ENCODE assay signal across 9 cellular contexts in genomic region chr9:137453643-137454081, GRCh38. TPM values are rescaled to one million over a fixed set of nuclear protein-coding genes. Genes with fewer than 3 reads are reported as not detected.
DNase-seq lines count a peak whose midpoint lies in the region; ATAC-seq, FAIRE-seq and TF ChIP-seq lines count a peak whose summit lies in the region.
"Had no signal": no experiment of that assay in that cellular context is flagged by ENCODE, and none has a peak within 500 bp of the region (broad histone marks: within the 10 kb centered on the region; RNA-seq: fewer than 3 reads in every experiment).

No MANE protein-coding gene starts in this region.

- no peak for FAIRE-seq in keratinocyte (lab: Jason Lieb, UNC)

- no peaks in the 10 kb centered on the region for H3K27me3 ChIP-seq in keratinocyte (ENCODE audit: control insufficient read depth, extremely low read depth, insufficient read depth, low read length)

- no peak overlapping the region for H3K27ac Mint-ChIP-seq in central memory CD8-positive, alpha-beta T cell (ENCODE audit: low read depth)

- CTCF ChIA-PET in GM10248 (lab: Yijun Ruan, JAX), result interaction anchor here (1.7 kb wide), 1 partner anchor 30 kb away, joined by 6 read pairs; the partner anchor contains the start of genes EXD3 and NOXA1

- no peaks in the 10 kb centered on the region for H3K9me1 ChIP-seq in keratinocyte (ENCODE audit: control insufficient read depth, extremely low read depth, insufficient read depth, low read length)

- H3K36me3 ChIP-seq in keratinocyte (ENCODE audit: control insufficient read depth in 2 of 2, extremely low read depth in 1 of 2, insufficient read depth in 2 of 2, low read length in 2 of 2), result peaks cover 8 to 21% of the 10 kb centered on the region in 2 experiments

- H3K4me3 ChIP-seq in keratinocyte (ENCODE audit: control insufficient read depth in 2 of 3, extremely low read depth in 1 of 3, insufficient read depth in 2 of 3, low read depth in 1 of 3, low read length in 3 of 3), result peak overlapping the region; percentile 29 to 58 (median 51)

- H3K27ac ChIP-seq in keratinocyte (ENCODE audit: control insufficient read depth, insufficient read depth, low read length), result no peak overlapping the region

- H3K79me2 ChIP-seq in keratinocyte (ENCODE audit: control insufficient read depth, insufficient read depth, low read length), result peaks cover 7% of the 10 kb centered on the region

- H3K4me1 ChIP-seq in keratinocyte (ENCODE audit: control insufficient read depth, extremely low read depth, insufficient read depth, low read length), result peaks cover 14% of the 10 kb centered on the region

- H3K9ac ChIP-seq in keratinocyte (ENCODE audit: control insufficient read depth, extremely low read depth, insufficient read depth, low read length), result peak overlapping the region; percentile 37

- peaks cover 21% of the 10 kb centered on the region for H3K36me3 Mint-ChIP-seq in central memory CD8-positive, alpha-beta T cell (ENCODE audit: insufficient read depth)
- H3K36me3 Mint-ChIP-seq: IgD-negative memory B cell had no signal

- TF ChIP-seq CTCF in GM10248 (IDR thresholded peaks at IDR 0.05; ENCODE audit: control extremely low read depth, extremely low read depth, low read depth, missing control alignments) (no peak), keratinocyte (optimal IDR thresholded peaks at IDR 0.05 in 1 of 3, IDR thresholded peaks at IDR 0.05 in 1 of 3, conservative IDR thresholded peaks at IDR 0.05 in 1 of 3; ENCODE audit: extremely low read depth in 1 of 3, insufficient read depth in 2 of 3, low read length in 3 of 3) (no peak)

- DNase-seq in GM10248 (ENCODE audit: extremely low spot score), result peak; percentile 89
- peak; percentile 40 for DNase-seq in UCSD-AML1 (lab: John Stamatoyannopoulos, UW; ENCODE audit: unreplicated experiment)
- DNase-seq in central memory CD8-positive, alpha-beta T cell (ENCODE audit: low spot score in 2 of 2), result no peak
- peak; percentile 52 for DNase-seq in keratinocyte (ENCODE audit: low read depth, low spot score)
- peak; percentile 55 for DNase-seq in stimulated activated CD4-positive, alpha-beta T cell treated with anti-CD3 and anti-CD28 coated beads, Interleukin-1b, Interleukin-23, amount 100 ng/mL, for 4 hours (ENCODE audit: low read depth in 2 of 2)
- DNase-seq in NCI-H146 treated with DMSO at 0.1 percent for 48 hours (lab: John Stamatoyannopoulos, UW; ENCODE audit: unreplicated experiment), result no peak

- peak overlapping the region; percentile 76 for H3K4me2 ChIP-seq in keratinocyte (ENCODE audit: control insufficient read depth, extremely low read depth, insufficient read depth, low read depth, low read length)

- POLR2A ChIA-PET in GM10248 (lab: Yijun Ruan, JAX), result no interaction called here

- H3K27me3 Mint-ChIP-seq in central memory CD8-positive, alpha-beta T cell, result no peaks in the 10 kb centered on the region

- dilution Hi-C loops in keratinocyte (cut with MboI; ENCODE audit: extremely low pct_ligation_motif_present, low sequenced_read_pairs), result no loop called here

- H2AFZ ChIP-seq in keratinocyte (ENCODE audit: control insufficient read depth, low read length), result peak overlapping the region; percentile 26

- no peaks in the 10 kb centered on the region for H3K9me3 ChIP-seq in keratinocyte (ENCODE audit: control insufficient read depth, low read depth, low read length)

- no peaks in the 10 kb centered on the region for H4K20me1 ChIP-seq in keratinocyte (ENCODE audit: control insufficient read depth, extremely low read depth, insufficient read depth, low read length)

- H3K4me3 Mint-ChIP-seq in central memory CD8-positive, alpha-beta T cell, result peak overlapping the region; percentile 7

- no peaks in the 10 kb centered on the region for H3K9me3 Mint-ChIP-seq in central memory CD8-positive, alpha-beta T cell
- H3K9me3 Mint-ChIP-seq: IgD-negative memory B cell had no signal

- H3K4me1 Mint-ChIP-seq in central memory CD8-positive, alpha-beta T cell, result peaks cover 30% of the 10 kb centered on the region

- ATAC-seq in HG03354 (IDR thresholded peaks at IDR 0.05; ENCODE audit: poor library complexity, severe bottlenecking, unreplicated experiment) (peak; percentile 65), HG02623 (IDR thresholded peaks at IDR 0.05; ENCODE audit: unreplicated experiment) (no peak)
- ATAC-seq in central memory CD8-positive, alpha-beta T cell (replicated peaks; ENCODE audit: extremely low read depth, poor library complexity, severe bottlenecking), result peak; percentile 33

RNA-seq across cellular contexts. Expression of gene NSMF, which starts 5.5 kb away (rescaled TPM):
- 29.5 to 46.6 TPM (median 33.1 TPM) in 3 replicates for polyA plus RNA-seq in keratinocyte
- polyA plus RNA-seq in keratinocyte (2011; ENCODE audit: low read depth), result 5.6 TPM
- 25.8 and 51.4 TPM in 2 replicates for polyA plus RNA-seq in keratinocyte (2011; cell fraction: cytosol; rRNA removed)
- 97.1 and 113 TPM in 2 replicates for polyA plus RNA-seq in keratinocyte (2011; cell fraction: nucleus; rRNA removed)
- 23.0 and 34.1 TPM in 2 replicates for polyA plus RNA-seq in keratinocyte (2012; ENCODE audit: low replicate concordance)
- polyA minus RNA-seq in keratinocyte, result 28.3 to 102 TPM (median 39.7 TPM) in 3 replicates
- polyA minus RNA-seq in keratinocyte (2011; cell fraction: cytosol; rRNA and poly(A)+ RNA removed), result 67.9 TPM
- polyA minus RNA-seq in keratinocyte (2011; cell fraction: nucleus; rRNA and poly(A)+ RNA removed), result 34.3 and 39.8 TPM in 2 replicates

RNA-seq across cellular contexts. Expression of gene ENTPD8, which starts 12.5 kb away (rescaled TPM):
- polyA plus RNA-seq in keratinocyte, result not detected in 3 replicates
- polyA plus RNA-seq in keratinocyte (2011; ENCODE audit: low read depth), result not detected
- not detected in 2 replicates for polyA plus RNA-seq in keratinocyte (2011; cell fraction: cytosol; rRNA removed)
- 0.05 TPM in 1 of 2 replicates, not detected in the other for polyA plus RNA-seq in keratinocyte (2011; cell fraction: nucleus; rRNA removed)
- polyA plus RNA-seq in keratinocyte (2012; ENCODE audit: low replicate concordance), result not detected in 2 replicates
- polyA minus RNA-seq in keratinocyte, result not detected in 3 replicates
- not detected for polyA minus RNA-seq in keratinocyte (2011; cell fraction: cytosol; rRNA and poly(A)+ RNA removed)
- polyA minus RNA-seq in keratinocyte (2011; cell fraction: nucleus; rRNA and poly(A)+ RNA removed), result not detected in 2 replicates
- polyA plus RNA-seq: IgD-negative memory B cell had no signal

RNA-seq across cellular contexts. Expression of gene NOXA1, which starts 30.5 kb away (rescaled TPM):
- polyA plus RNA-seq in keratinocyte, result 0.07 to 0.33 TPM (median 0.09 TPM) in 3 replicates
- polyA plus RNA-seq in keratinocyte (2011; ENCODE audit: low read depth), result 0.50 TPM
- 0.14 TPM in 1 of 2 replicates, not detected in the other for polyA plus RNA-seq in keratinocyte (2011; cell fraction: cytosol; rRNA removed)
- polyA plus RNA-seq in keratinocyte (2011; cell fraction: nucleus; rRNA removed), result 0.74 and 1.4 TPM in 2 replicates
- polyA plus RNA-seq in keratinocyte (2012; ENCODE audit: low replicate concordance), result 0.13 and 0.86 TPM in 2 replicates
- not detected in 3 replicates for polyA minus RNA-seq in keratinocyte
- polyA minus RNA-seq in keratinocyte (2011; cell fraction: cytosol; rRNA and poly(A)+ RNA removed), result 1.2 TPM
- 0.63 and 0.93 TPM in 2 replicates for polyA minus RNA-seq in keratinocyte (2011; cell fraction: nucleus; rRNA and poly(A)+ RNA removed)

RNA-seq across cellular contexts. Expression of gene EXD3, which starts 30.7 kb away (rescaled TPM):
- 1.5 to 5.4 TPM (median 1.9 TPM) in 3 replicates for polyA plus RNA-seq in keratinocyte
- polyA plus RNA-seq in keratinocyte (2011; ENCODE audit: low read depth), result 3.9 TPM
- 0.94 and 3.9 TPM in 2 replicates for polyA plus RNA-seq in keratinocyte (2011; cell fraction: cytosol; rRNA removed)
- polyA plus RNA-seq in keratinocyte (2011; cell fraction: nucleus; rRNA removed), result 7.1 and 12.1 TPM in 2 replicates
- 5.2 and 8.5 TPM in 2 replicates for polyA plus RNA-seq in keratinocyte (2012; ENCODE audit: low replicate concordance)
- 2.4 to 3.4 TPM (median 2.6 TPM) in 3 replicates for polyA minus RNA-seq in keratinocyte
- 5.4 TPM for polyA minus RNA-seq in keratinocyte (2011; cell fraction: cytosol; rRNA and poly(A)+ RNA removed)
- 3.8 and 5.1 TPM in 2 replicates for polyA minus RNA-seq in keratinocyte (2011; cell fraction: nucleus; rRNA and poly(A)+ RNA removed)

Comparison
In these comparisons a context has a peak if more than half of its experiments do, and no peak if none do; other contexts are left out.
1. DNase-seq: peak in GM10248 (single experiment), UCSD-AML1 (single experiment), keratinocyte (single experiment) and stimulated activated CD4-positive, alpha-beta T cell treated with anti-CD3 and anti-CD28 coated beads, Interleukin-1b, Interleukin-23, amount 100 ng/mL, for 4 hours (2 of 2); none in central memory CD8-positive, alpha-beta T cell (0 of 2) and NCI-H146 treated with DMSO at 0.1 percent for 48 hours (single experiment).